Comparison of ENCODE assay signal across 9 cellular contexts in the genomic region with DNA sequence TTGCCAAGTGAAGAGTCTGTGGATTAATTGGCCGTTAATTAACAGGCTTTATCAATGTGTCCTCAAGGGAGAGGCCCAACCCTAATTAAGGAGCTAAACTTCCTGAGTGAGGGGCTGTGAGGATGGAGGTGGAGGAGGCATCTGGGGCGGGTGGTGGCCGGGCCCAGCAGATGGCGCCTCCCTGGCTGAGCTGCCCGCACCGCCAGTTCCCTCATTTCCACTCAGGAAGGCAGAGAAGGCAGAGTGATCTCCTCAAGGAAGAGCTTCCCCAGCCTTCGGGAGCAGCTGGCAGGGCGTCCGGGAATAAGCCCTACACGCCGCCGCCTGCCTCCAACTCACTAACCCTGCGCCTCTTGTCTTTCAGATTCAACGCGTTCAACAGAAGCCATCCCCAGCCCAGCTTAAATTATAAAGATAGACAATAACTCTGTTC. TPM values are rescaled to one million over a fixed set of nuclear protein-coding genes. Genes with fewer than 3 reads are reported as not detected.
DNase-seq lines count a peak whose midpoint lies in the region; ATAC-seq and TF ChIP-seq lines count a peak whose summit lies in the region.
"Had no signal": no experiment of that assay in that cellular context is flagged by ENCODE, and none has a peak within 500 bp of the region (broad histone marks: within the 10 kb centered on the region; RNA-seq: fewer than 3 reads in every experiment).

No MANE protein-coding gene starts in this region.

- no peak overlapping the region for H3K56ac ChIP-seq in IMR-90 (ENCODE audit: extremely low read depth, insufficient read depth, low read length)

- TF ChIP-seq RAD21 in IMR-90 (IDR thresholded peaks at IDR 0.05; ENCODE audit: low read length) = peak; percentile 78

- H3K14ac ChIP-seq in IMR-90 (replicated peaks; ENCODE audit: low read depth, low read length) = no peak overlapping the region

- no peaks in the 10 kb centered on the region for H3K9me3 ChIP-seq in BLaER1 treated with 17β-estradiol and CSF1 and Interleukin-3, amounts not matched to agents 10 nM and 100 nM (replicated peaks in 1 of 11)
- H3K9me3 ChIP-seq in IMR-90 (ENCODE audit: control insufficient read depth, insufficient read depth, low read length) (no peaks in the 10 kb centered on the region), stomach smooth muscle (ENCODE audit: control insufficient read depth in 2 of 2, low read length in 2 of 2) (no peaks in the 10 kb centered on the region)

- H2AK5ac ChIP-seq in IMR-90 (ENCODE audit: low read depth, low read length) = no peak overlapping the region

- H2BK20ac ChIP-seq in IMR-90 (ENCODE audit: low read depth, low read length) = no peak overlapping the region

- 0 out of 22 replicates have a peak overlapping the region, but pooled peaks of 1 of the 11 experiments have one; percentile 18 for H3K27ac ChIP-seq in BLaER1 treated with 17β-estradiol and CSF1 and Interleukin-3, amounts not matched to agents 10 nM and 100 nM
- no peak overlapping the region for H3K27ac ChIP-seq in IMR-90 (ENCODE audit: insufficient read depth, low read length)
- peak overlapping the region; percentile 70 for H3K27ac ChIP-seq in stomach smooth muscle (ENCODE audit: low read length)
- H3K27ac ChIP-seq: epithelial cell of prostate had no signal

- H3K36me3 ChIP-seq in BLaER1 treated with 17β-estradiol and CSF1 and Interleukin-3, amounts not matched to agents 10 nM and 100 nM = peaks cover 60 to 86% (median 75%) of the 10 kb centered on the region in 11 experiments
- H3K36me3 ChIP-seq in IMR-90 (ENCODE audit: control insufficient read depth, insufficient read depth, low read length) (peaks cover 59% of the 10 kb centered on the region), stomach smooth muscle (ENCODE audit: control insufficient read depth in 2 of 2, insufficient read depth in 2 of 2, low read length in 2 of 2) (peaks cover 22 to 28% of the 10 kb centered on the region in 2 donors)

- ATAC-seq in IMR-90 (ENCODE audit: low read depth) = peak; percentile 88
- ATAC-seq in GM21528 (IDR thresholded peaks at IDR 0.05; ENCODE audit: low FRiP score, unreplicated experiment) = no peak
- ATAC-seq in HG02759 (IDR thresholded peaks at IDR 0.05; ENCODE audit: unreplicated experiment) = no peak

- POLR2A ChIA-PET in IMR-90 (lab: Charles Lee; ENCODE audit: unreplicated experiment) = no interaction called here

- H2BK5ac ChIP-seq in IMR-90 (ENCODE audit: low read depth, low read length, poor library complexity, severe bottlenecking) = no peak overlapping the region

- in situ Hi-C loops in IMR-90 (cut with MboI; ENCODE audit: low sequenced_read_pairs) = loop anchor here (5.0 kb wide), 1 partner anchor 162 kb away; no protein-coding TSS in a partner anchor
- in situ Hi-C loops in T47D (cut with HindIII; ENCODE audit: low pct_unique_long_range_greater_than_20kb, low sequenced_read_pairs) = no loop called here

- H3K4me1 ChIP-seq in BLaER1 treated with 17β-estradiol and CSF1 and Interleukin-3, amounts not matched to agents 10 nM and 100 nM = peaks cover 19 to 78% (median 67%) of the 10 kb centered on the region in 10 experiments
- H3K4me1 ChIP-seq in IMR-90 (ENCODE audit: control insufficient read depth, insufficient read depth, low read length) = peaks cover 1% of the 10 kb centered on the region
- H3K4me1 ChIP-seq in stomach smooth muscle (ENCODE audit: control insufficient read depth, insufficient read depth, low read length) = peaks cover 23% of the 10 kb centered on the region

- no CpG with 5 or more reads among the region's 15 CpGs for WGBS in IMR-90 (ENCODE audit: extremely low coverage in 2 of 2, insufficient read length in 1 of 2), 2 experiments

- no peak overlapping the region for H2BK120ac ChIP-seq in IMR-90 (ENCODE audit: low read depth, low read length)

- H3K4ac ChIP-seq in IMR-90 (ENCODE audit: low read depth, low read length) = no peak overlapping the region; the same call in 1 of the 2 replicates

- H3K4me2 ChIP-seq in BLaER1 treated with 17β-estradiol and CSF1 and Interleukin-3, amounts not matched to agents 10 nM and 100 nM = peak overlapping the region in 9 of 11 experiments; percentile 0 to 97 (median 38); a peak in 16 of 22 replicates
- no peak overlapping the region for H3K4me2 ChIP-seq in IMR-90 (ENCODE audit: low read depth, low read length)

- no peak overlapping the region for H2AK9ac ChIP-seq in IMR-90 (replicated peaks; ENCODE audit: low read depth, low read length, poor library complexity)

- no peaks in the 10 kb centered on the region for H3K9me1 ChIP-seq in IMR-90 (ENCODE audit: insufficient read depth, low read length)

- H3K4me3 ChIP-seq in BLaER1 treated with 17β-estradiol and CSF1 and Interleukin-3, amounts not matched to agents 10 nM and 100 nM = no peak overlapping the region
- H3K4me3 ChIP-seq in IMR-90 (ENCODE audit: insufficient read depth, low read depth, low read length) = no peak overlapping the region
- peak overlapping the region; percentile 14 to 52 for H3K4me3 ChIP-seq in stomach smooth muscle (ENCODE audit: low read length in 2 of 2)

- DNase-seq in IMR-90 = peak; percentile 65
- peak; percentile 57 to 93 for DNase-seq in T47D (ENCODE audit: low read depth in 1 of 2, low spot score in 1 of 2)
- peak; percentile 86 for DNase-seq in islet precursor cell
- no peak for DNase-seq in NCI-H187 treated with DMSO at 0.1 percent for 48 hours (lab: John Stamatoyannopoulos, UW)

- peaks cover 4 to 84% (median 60%) of the 10 kb centered on the region in 11 experiments; a peak in 17 of 22 replicates for H4K20me1 ChIP-seq in BLaER1 treated with 17β-estradiol and CSF1 and Interleukin-3, amounts not matched to agents 10 nM and 100 nM
- no peaks in the 10 kb centered on the region; the same call in 1 of the 2 replicates for H4K20me1 ChIP-seq in IMR-90 (ENCODE audit: insufficient read depth, low read length)

- H4K8ac ChIP-seq in IMR-90 (ENCODE audit: low read depth in 2 of 2, low read length in 2 of 2) = peak overlapping the region in 1 of 2 experiments; percentile 32; a peak in 1 of 4 replicates

- intact Hi-C loops in IMR-90 (cut with micrococcal nuclease) = loop anchor here (1.0 kb wide), 2 partner anchors 111 to 163 kb away; no protein-coding TSS in a partner anchor

- no peaks in the 10 kb centered on the region for H3K27me3 ChIP-seq in BLaER1 treated with 17β-estradiol and CSF1 and Interleukin-3, amounts not matched to agents 10 nM and 100 nM
- no peaks in the 10 kb centered on the region for H3K27me3 ChIP-seq in IMR-90 (ENCODE audit: control insufficient read depth, insufficient read depth, low read length)
- H3K27me3 ChIP-seq in stomach smooth muscle (ENCODE audit: control insufficient read depth in 1 of 2, insufficient read depth in 2 of 2, low read length in 2 of 2) = no peaks in the 10 kb centered on the region

- BruUV-seq in IMR-90 (replicated peaks; lab: Mats Ljungman, UMichigan) = no TSS peak

- no peak overlapping the region for H4K5ac ChIP-seq in IMR-90 (ENCODE audit: low read depth, low read length)

- H3K18ac ChIP-seq in IMR-90 (ENCODE audit: low read depth, low read length) = no peak overlapping the region

- H2AFZ ChIP-seq in IMR-90 (replicated peaks; ENCODE audit: low read length, poor library complexity) = no peak overlapping the region

- peak; percentile 73 for TF ChIP-seq CTCF in IMR-90 (conservative IDR thresholded peaks at IDR 0.05; ENCODE audit: low read depth, low read length)

- dilution Hi-C loops in IMR-90 (cut with HindIII; ENCODE audit: low sequenced_read_pairs, unreplicated experiment) = no loop called here

- H3K9ac ChIP-seq in BLaER1 treated with 17β-estradiol and CSF1 and Interleukin-3, amounts not matched to agents 10 nM and 100 nM = peak overlapping the region in 6 of 11 experiments; percentile 6 to 57 (median 16); a peak in 8 of 22 replicates
- H3K9ac ChIP-seq in IMR-90 (ENCODE audit: low read depth, low read length) (no peak overlapping the region), stomach smooth muscle (ENCODE audit: low read length in 2 of 2) (peak overlapping the region in 1 of 2 donors; percentile 56)

- CTCF ChIA-PET in IMR-90 (lab: Yijun Ruan, JAX) = interaction anchor here (0.6 to 1.7 kb wide), 19 partner anchors 10 to 194 kb away, joined by 3 to 15 read pairs (median 4); no protein-coding TSS in a partner anchor

- no peak overlapping the region for H2BK15ac ChIP-seq in IMR-90 (ENCODE audit: low read depth, low read length)

- H3K79me1 ChIP-seq in IMR-90 (ENCODE audit: low read depth in 1 of 2, low read length in 2 of 2) = peaks cover 4 to 27% of the 10 kb centered on the region in 2 experiments; a peak in 2 of 4 replicates

- TF ChIP-seq POLR2A in IMR-90 (IDR thresholded peaks at IDR 0.05; ENCODE audit: low read depth, low read length) = no peak

- H3K23ac ChIP-seq in IMR-90 (ENCODE audit: low read depth, low read length) = no peak overlapping the region

- H4K91ac ChIP-seq in IMR-90 (ENCODE audit: insufficient read depth, low read depth, low read length) = no peak overlapping the region

TF ChIP-seq in IMR-90, 13 proteins besides CTCF, POLR2A, EP300 and RAD21:
- TF ChIP-seq SMC3 (IDR thresholded peaks at IDR 0.05; ENCODE audit: low read depth, low read length) = peak; percentile 93
- TF ChIP-seq, protein P1, sequence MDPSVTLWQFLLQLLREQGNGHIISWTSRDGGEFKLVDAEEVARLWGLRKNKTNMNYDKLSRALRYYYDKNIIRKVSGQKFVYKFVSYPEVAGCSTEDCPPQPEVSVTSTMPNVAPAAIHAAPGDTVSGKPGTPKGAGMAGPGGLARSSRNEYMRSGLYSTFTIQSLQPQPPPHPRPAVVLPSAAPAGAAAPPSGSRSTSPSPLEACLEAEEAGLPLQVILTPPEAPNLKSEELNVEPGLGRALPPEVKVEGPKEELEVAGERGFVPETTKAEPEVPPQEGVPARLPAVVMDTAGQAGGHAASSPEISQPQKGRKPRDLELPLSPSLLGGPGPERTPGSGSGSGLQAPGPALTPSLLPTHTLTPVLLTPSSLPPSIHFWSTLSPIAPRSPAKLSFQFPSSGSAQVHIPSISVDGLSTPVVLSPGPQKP (IDR thresholded peaks at IDR 0.05; ENCODE audit: borderline replicate concordance, low read depth, low read length) = no peak

RNA-seq across cellular contexts. Expression of gene USP42, which starts 55.5 kb away (rescaled TPM):
- total RNA-seq in IMR-90 (2012; rRNA removed) = 1.8 and 2.2 TPM in 2 replicates
- polyA plus RNA-seq in IMR-90 (2012; rRNA removed) = 4.0 TPM in 2 replicates
- 3.2 and 3.8 TPM in 2 replicates for polyA plus RNA-seq in IMR-90 (2012; cell fraction: cytosol; rRNA removed)
- 10.8 and 11.7 TPM in 2 replicates for polyA plus RNA-seq in IMR-90 (2012; cell fraction: nucleus; rRNA removed; ENCODE audit: low replicate concordance)

Comparison
In these comparisons a context has a peak if more than half of its experiments do, and no peak if none do; other contexts are left out.
1. H3K4me3 ChIP-seq: peak in stomach smooth muscle (2 of 2); none in BLaER1 treated with 17β-estradiol and CSF1 and Interleukin-3, amounts not matched to agents 10 nM and 100 nM (0 of 10) and IMR-90 (single experiment).